1 cellular context compared by ENCODE assay signal in genomic region chr19:1275260-1275975, GRCh38.
TF ChIP-seq lines count a peak whose summit lies in the region.

TSS of gene FAM174C (plus strand) at chr19:1275530. CDS start at chr19:1275550, 20 bp downstream.

TF ChIP-seq in GM12878, 131 proteins besides CTCF, POLR2A, EP300 and RAD21 (continued from another document and continues in another):
- TF ChIP-seq, protein P1, sequence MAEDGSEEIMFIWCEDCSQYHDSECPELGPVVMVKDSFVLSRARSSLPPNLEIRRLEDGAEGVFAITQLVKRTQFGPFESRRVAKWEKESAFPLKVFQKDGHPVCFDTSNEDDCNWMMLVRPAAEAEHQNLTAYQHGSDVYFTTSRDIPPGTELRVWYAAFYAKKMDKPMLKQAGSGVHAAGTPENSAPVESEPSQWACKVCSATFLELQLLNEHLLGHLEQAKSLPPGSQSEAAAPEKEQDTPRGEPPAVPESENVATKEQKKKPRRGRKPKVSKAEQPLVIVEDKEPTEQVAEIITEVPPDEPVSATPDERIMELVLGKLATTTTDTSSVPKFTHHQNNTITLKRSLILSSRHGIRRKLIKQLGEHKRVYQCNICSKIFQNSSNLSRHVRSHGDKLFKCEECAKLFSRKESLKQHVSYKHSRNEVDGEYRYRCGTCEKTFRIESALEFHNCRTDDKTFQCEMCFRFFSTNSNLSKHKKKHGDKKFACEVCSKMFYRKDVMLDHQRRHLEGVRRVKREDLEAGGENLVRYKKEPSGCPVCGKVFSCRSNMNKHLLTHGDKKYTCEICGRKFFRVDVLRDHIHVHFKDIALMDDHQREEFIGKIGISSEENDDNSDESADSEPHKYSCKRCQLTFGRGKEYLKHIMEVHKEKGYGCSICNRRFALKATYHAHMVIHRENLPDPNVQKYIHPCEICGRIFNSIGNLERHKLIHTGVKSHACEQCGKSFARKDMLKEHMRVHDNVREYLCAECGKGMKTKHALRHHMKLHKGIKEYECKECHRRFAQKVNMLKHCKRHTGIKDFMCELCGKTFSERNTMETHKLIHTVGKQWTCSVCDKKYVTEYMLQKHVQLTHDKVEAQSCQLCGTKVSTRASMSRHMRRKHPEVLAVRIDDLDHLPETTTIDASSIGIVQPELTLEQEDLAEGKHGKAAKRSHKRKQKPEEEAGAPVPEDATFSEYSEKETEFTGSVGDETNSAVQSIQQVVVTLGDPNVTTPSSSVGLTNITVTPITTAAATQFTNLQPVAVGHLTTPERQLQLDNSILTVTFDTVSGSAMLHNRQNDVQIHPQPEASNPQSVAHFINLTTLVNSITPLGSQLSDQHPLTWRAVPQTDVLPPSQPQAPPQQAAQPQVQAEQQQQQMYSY (CRISPR knock-in tag; IDR thresholded peaks at IDR 0.05): no peak
- TF ChIP-seq BRCA1 (IDR thresholded peaks at IDR 0.05; ENCODE audit: low read depth, low read length) (no peak), RAD51 (IDR thresholded peaks at IDR 0.05) (peak; percentile 98), ETV6 (conservative IDR thresholded peaks at IDR 0.05 in 1 of 2, IDR thresholded peaks at IDR 0.05 in 1 of 2; ENCODE audit: borderline replicate concordance in 1 of 2, low read depth in 1 of 2) (no peak), MAX (IDR thresholded peaks at IDR 0.05; ENCODE audit: low read depth, low read length) (peak; percentile 97), TCF7 (IDR thresholded peaks at IDR 0.05; ENCODE audit: borderline replicate concordance) (no peak), YBX1 (IDR thresholded peaks at IDR 0.05) (no peak), MTA3 (IDR thresholded peaks at IDR 0.05; ENCODE audit: borderline replicate concordance, low read length) (0 out of 2 replicates have a peak, but pooled peaks have one; percentile 56), POU2F2 (IDR thresholded peaks at IDR 0.05; ENCODE audit: borderline replicate concordance, low read depth, low read length) (0 out of 3 replicates have a peak, but pooled peaks have one; percentile 46), ZNF207 (IDR thresholded peaks at IDR 0.05; ENCODE audit: borderline replicate concordance) (peak; percentile 94; the same call in 1 of the 2 replicates), NR2F1 (conservative IDR thresholded peaks at IDR 0.05) (peak; percentile 85), ZNF622 (IDR thresholded peaks at IDR 0.05) (no peak), RCOR1 (conservative IDR thresholded peaks at IDR 0.05; ENCODE audit: low read depth, low read length) (no peak), GATAD2B (conservative IDR thresholded peaks at IDR 0.05; ENCODE audit: low read depth) (peak; percentile 99), SMAD5 (IDR thresholded peaks at IDR 0.05; ENCODE audit: low read depth) (peak; percentile 19; the same call in 1 of the 2 replicates), POLR2AphosphoS5 (IDR thresholded peaks at IDR 0.05; ENCODE audit: low read length) (peak; percentile 87), RFX5 (IDR thresholded peaks at IDR 0.05; ENCODE audit: low read depth, low read length) (peak; percentile 50; the same call in 1 of the 2 replicates), HSF1 (IDR thresholded peaks at IDR 0.05; ENCODE audit: low read depth, low read length) (no peak), HCFC1 (IDR thresholded peaks at IDR 0.05; ENCODE audit: low read length) (peak; percentile 29; the same call in 1 of the 2 replicates), CBX3 (IDR thresholded peaks at IDR 0.05; ENCODE audit: borderline replicate concordance, low read depth) (no peak), RUNX3 (IDR thresholded peaks at IDR 0.05; ENCODE audit: low read length) (peak; percentile 47; the same call in 1 of the 2 replicates), ZNF384 (IDR thresholded peaks at IDR 0.05; ENCODE audit: borderline replicate concordance, low read depth, low read length) (no peak), ATF7 (IDR thresholded peaks at IDR 0.05; ENCODE audit: low read depth) (no peak), SPI1 (IDR thresholded peaks at IDR 0.05; ENCODE audit: borderline replicate concordance, insufficient read depth, low read depth, low read length) (no peak), IRF5 (IDR thresholded peaks at IDR 0.05; ENCODE audit: borderline replicate concordance) (no peak), ATF2 (IDR thresholded peaks at IDR 0.05; ENCODE audit: low read length) (no peak), EZH2 (IDR thresholded peaks at IDR 0.05; ENCODE audit: borderline replicate concordance, control insufficient read depth, low read depth, low read length) (no peak), TARDBP (IDR thresholded peaks at IDR 0.05; ENCODE audit: borderline replicate concordance) (no peak), FOXM1 (IDR thresholded peaks at IDR 0.05; ENCODE audit: low read depth, low read length) (no peak), MYC (IDR thresholded peaks at IDR 0.05; ENCODE audit: insufficient read depth, insufficient read length, insufficient replicate concordance, low read length, severe bottlenecking) (peak; percentile 94), CEBPB (IDR thresholded peaks at IDR 0.05; ENCODE audit: borderline replicate concordance in 1 of 2, low read depth in 2 of 2, low read length in 2 of 2) (no peak), HDGF (IDR thresholded peaks at IDR 0.05) (no peak), SRF (IDR thresholded peaks at IDR 0.05; ENCODE audit: low read depth in 2 of 2, low read length in 2 of 2) (peak in 1 of 2 experiments; percentile 91), SP1 (IDR thresholded peaks at IDR 0.05; ENCODE audit: low read depth, low read length) (peak; percentile 75)
- TF ChIP-seq, protein P2, sequence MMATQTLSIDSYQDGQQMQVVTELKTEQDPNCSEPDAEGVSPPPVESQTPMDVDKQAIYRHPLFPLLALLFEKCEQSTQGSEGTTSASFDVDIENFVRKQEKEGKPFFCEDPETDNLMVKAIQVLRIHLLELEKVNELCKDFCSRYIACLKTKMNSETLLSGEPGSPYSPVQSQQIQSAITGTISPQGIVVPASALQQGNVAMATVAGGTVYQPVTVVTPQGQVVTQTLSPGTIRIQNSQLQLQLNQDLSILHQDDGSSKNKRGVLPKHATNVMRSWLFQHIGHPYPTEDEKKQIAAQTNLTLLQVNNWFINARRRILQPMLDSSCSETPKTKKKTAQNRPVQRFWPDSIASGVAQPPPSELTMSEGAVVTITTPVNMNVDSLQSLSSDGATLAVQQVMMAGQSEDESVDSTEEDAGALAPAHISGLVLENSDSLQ (IDR thresholded peaks at IDR 0.05): peak; percentile 96
- TF ChIP-seq, protein P3, sequence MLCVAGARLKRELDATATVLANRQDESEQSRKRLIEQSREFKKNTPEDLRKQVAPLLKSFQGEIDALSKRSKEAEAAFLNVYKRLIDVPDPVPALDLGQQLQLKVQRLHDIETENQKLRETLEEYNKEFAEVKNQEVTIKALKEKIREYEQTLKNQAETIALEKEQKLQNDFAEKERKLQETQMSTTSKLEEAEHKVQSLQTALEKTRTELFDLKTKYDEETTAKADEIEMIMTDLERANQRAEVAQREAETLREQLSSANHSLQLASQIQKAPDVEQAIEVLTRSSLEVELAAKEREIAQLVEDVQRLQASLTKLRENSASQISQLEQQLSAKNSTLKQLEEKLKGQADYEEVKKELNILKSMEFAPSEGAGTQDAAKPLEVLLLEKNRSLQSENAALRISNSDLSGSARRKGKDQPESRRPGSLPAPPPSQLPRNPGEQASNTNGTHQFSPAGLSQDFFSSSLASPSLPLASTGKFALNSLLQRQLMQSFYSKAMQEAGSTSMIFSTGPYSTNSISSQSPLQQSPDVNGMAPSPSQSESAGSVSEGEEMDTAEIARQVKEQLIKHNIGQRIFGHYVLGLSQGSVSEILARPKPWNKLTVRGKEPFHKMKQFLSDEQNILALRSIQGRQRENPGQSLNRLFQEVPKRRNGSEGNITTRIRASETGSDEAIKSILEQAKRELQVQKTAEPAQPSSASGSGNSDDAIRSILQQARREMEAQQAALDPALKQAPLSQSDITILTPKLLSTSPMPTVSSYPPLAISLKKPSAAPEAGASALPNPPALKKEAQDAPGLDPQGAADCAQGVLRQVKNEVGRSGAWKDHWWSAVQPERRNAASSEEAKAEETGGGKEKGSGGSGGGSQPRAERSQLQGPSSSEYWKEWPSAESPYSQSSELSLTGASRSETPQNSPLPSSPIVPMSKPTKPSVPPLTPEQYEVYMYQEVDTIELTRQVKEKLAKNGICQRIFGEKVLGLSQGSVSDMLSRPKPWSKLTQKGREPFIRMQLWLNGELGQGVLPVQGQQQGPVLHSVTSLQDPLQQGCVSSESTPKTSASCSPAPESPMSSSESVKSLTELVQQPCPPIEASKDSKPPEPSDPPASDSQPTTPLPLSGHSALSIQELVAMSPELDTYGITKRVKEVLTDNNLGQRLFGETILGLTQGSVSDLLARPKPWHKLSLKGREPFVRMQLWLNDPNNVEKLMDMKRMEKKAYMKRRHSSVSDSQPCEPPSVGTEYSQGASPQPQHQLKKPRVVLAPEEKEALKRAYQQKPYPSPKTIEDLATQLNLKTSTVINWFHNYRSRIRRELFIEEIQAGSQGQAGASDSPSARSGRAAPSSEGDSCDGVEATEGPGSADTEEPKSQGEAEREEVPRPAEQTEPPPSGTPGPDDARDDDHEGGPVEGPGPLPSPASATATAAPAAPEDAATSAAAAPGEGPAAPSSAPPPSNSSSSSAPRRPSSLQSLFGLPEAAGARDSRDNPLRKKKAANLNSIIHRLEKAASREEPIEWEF (IDR thresholded peaks at IDR 0.05; ENCODE audit: insufficient replicate concordance, low read depth, low read length): no peak
- TF ChIP-seq, protein P4, sequence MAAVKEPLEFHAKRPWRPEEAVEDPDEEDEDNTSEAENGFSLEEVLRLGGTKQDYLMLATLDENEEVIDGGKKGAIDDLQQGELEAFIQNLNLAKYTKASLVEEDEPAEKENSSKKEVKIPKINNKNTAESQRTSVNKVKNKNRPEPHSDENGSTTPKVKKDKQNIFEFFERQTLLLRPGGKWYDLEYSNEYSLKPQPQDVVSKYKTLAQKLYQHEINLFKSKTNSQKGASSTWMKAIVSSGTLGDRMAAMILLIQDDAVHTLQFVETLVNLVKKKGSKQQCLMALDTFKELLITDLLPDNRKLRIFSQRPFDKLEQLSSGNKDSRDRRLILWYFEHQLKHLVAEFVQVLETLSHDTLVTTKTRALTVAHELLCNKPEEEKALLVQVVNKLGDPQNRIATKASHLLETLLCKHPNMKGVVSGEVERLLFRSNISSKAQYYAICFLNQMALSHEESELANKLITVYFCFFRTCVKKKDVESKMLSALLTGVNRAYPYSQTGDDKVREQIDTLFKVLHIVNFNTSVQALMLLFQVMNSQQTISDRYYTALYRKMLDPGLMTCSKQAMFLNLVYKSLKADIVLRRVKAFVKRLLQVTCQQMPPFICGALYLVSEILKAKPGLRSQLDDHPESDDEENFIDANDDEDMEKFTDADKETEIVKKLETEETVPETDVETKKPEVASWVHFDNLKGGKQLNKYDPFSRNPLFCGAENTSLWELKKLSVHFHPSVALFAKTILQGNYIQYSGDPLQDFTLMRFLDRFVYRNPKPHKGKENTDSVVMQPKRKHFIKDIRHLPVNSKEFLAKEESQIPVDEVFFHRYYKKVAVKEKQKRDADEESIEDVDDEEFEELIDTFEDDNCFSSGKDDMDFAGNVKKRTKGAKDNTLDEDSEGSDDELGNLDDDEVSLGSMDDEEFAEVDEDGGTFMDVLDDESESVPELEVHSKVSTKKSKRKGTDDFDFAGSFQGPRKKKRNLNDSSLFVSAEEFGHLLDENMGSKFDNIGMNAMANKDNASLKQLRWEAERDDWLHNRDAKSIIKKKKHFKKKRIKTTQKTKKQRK (IDR thresholded peaks at IDR 0.05; ENCODE audit: low read depth, low read length): no peak
- TF ChIP-seq, protein P5, sequence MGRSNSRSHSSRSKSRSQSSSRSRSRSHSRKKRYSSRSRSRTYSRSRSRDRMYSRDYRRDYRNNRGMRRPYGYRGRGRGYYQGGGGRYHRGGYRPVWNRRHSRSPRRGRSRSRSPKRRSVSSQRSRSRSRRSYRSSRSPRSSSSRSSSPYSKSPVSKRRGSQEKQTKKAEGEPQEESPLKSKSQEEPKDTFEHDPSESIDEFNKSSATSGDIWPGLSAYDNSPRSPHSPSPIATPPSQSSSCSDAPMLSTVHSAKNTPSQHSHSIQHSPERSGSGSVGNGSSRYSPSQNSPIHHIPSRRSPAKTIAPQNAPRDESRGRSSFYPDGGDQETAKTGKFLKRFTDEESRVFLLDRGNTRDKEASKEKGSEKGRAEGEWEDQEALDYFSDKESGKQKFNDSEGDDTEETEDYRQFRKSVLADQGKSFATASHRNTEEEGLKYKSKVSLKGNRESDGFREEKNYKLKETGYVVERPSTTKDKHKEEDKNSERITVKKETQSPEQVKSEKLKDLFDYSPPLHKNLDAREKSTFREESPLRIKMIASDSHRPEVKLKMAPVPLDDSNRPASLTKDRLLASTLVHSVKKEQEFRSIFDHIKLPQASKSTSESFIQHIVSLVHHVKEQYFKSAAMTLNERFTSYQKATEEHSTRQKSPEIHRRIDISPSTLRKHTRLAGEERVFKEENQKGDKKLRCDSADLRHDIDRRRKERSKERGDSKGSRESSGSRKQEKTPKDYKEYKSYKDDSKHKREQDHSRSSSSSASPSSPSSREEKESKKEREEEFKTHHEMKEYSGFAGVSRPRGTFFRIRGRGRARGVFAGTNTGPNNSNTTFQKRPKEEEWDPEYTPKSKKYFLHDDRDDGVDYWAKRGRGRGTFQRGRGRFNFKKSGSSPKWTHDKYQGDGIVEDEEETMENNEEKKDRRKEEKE (IDR thresholded peaks at IDR 0.05): peak; percentile 79; the same call in 1 of the 2 replicates
